18 cellular contexts compared by ENCODE assay signal in the genomic region with DNA sequence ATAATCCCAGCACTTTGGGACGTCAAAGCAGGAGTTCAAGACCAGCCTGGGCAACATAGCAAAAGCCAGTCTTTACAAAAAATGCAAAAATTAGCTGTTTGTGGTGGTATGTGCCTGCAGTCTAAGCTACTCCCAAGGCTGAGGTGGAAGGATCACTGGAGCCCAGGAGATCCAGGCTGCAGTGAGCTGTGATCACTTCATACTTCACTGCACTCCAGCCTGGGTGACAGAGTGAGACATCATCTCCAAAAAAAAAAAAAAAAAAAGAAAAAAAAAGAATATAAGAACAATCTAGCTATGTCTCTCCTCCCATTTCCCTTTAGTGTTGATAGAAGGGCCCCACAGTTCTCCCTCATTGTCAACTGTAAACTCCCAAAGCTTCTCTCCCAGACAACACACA.
"Had no signal": no experiment of that assay in that cellular context is flagged by ENCODE, and none has a peak within 500 bp of the region (broad histone marks: within the 10 kb centered on the region; RNA-seq: fewer than 3 reads in every experiment).

No MANE protein-coding gene starts in this region.

- H3K27ac Mint-ChIP-seq: activated CD4-positive, alpha-beta T cell treated with anti-CD3 and anti-CD28 coated beads, Interleukin-2, amount 10 ng/mL, durations not matched to agents 24 days and 14 days; activated naive CD4-positive, alpha-beta T cell treated with anti-CD3 and anti-CD28 coated beads for 36 hours; activated T-helper 17 cell treated with anti-CD3 and anti-CD28 coated beads, Interleukin-2, amount 50 U/mL, for 72 hours; effector memory CD8-positive, alpha-beta T cell; naive thymus-derived CD4-positive, alpha-beta T cell had no signal

- H3K36me3 ChIP-seq: brain microvascular endothelial cell, gastrocnemius medialis, tibial nerve had no signal

- H3K36me3 Mint-ChIP-seq: naive thymus-derived CD4-positive, alpha-beta T cell had no signal

- H3K9me3 ChIP-seq: gastrocnemius medialis, tibial nerve had no signal

- H3K9me3 Mint-ChIP-seq: activated CD4-positive, alpha-beta T cell treated with anti-CD3 and anti-CD28 coated beads, Interleukin-2, amount 10 ng/mL, durations not matched to agents 24 days and 14 days; activated naive CD4-positive, alpha-beta T cell treated with anti-CD3 and anti-CD28 coated beads for 36 hours; activated T-helper 17 cell treated with anti-CD3 and anti-CD28 coated beads, Interleukin-2, amount 50 U/mL, for 72 hours; dendritic cell treated with granulocyte-macrophage colony-stimulating factor and Interleukin-4, amounts not matched to agents 40 ng/mL and 50 ng/mL, for 4 days; effector memory CD8-positive, alpha-beta T cell had no signal

- H3K4me3 Mint-ChIP-seq: activated CD4-positive, alpha-beta T cell treated with anti-CD3 and anti-CD28 coated beads, Interleukin-2, amount 10 ng/mL, durations not matched to agents 24 days and 14 days; activated naive CD4-positive, alpha-beta T cell treated with anti-CD3 and anti-CD28 coated beads for 36 hours; activated T-helper 17 cell treated with anti-CD3 and anti-CD28 coated beads, Interleukin-2, amount 50 U/mL, for 72 hours; effector memory CD8-positive, alpha-beta T cell; naive thymus-derived CD4-positive, alpha-beta T cell had no signal

- DNase-seq: activated CD4-positive, alpha-beta T cell treated with anti-CD3 and anti-CD28 coated beads, Interleukin-2, amount 10 ng/mL, durations not matched to agents 24 days and 14 days; activated CD8-positive, alpha-beta memory T cell treated with anti-CD3 and anti-CD28 coated beads for 24 hours; activated naive CD4-positive, alpha-beta T cell treated with anti-CD3 and anti-CD28 coated beads for 36 hours; activated T-cell treated with anti-CD3 and anti-CD28 coated beads for 4 hours; brain microvascular endothelial cell; effector memory CD8-positive, alpha-beta T cell; gastrocnemius medialis; hypothalamus; kidney glomerular epithelial cell; midbrain; naive thymus-derived CD4-positive, alpha-beta T cell; nucleus accumbens; small intestine had no signal

- H3K27ac ChIP-seq: brain microvascular endothelial cell, epithelial cell of prostate, gastrocnemius medialis, tibial nerve had no signal

- ATAC-seq: effector memory CD8-positive, alpha-beta T cell; gastrocnemius medialis; right cardiac atrium had no signal

- H3K4me3 ChIP-seq: gastrocnemius medialis, tibial nerve had no signal
